In the genomic region with DNA sequence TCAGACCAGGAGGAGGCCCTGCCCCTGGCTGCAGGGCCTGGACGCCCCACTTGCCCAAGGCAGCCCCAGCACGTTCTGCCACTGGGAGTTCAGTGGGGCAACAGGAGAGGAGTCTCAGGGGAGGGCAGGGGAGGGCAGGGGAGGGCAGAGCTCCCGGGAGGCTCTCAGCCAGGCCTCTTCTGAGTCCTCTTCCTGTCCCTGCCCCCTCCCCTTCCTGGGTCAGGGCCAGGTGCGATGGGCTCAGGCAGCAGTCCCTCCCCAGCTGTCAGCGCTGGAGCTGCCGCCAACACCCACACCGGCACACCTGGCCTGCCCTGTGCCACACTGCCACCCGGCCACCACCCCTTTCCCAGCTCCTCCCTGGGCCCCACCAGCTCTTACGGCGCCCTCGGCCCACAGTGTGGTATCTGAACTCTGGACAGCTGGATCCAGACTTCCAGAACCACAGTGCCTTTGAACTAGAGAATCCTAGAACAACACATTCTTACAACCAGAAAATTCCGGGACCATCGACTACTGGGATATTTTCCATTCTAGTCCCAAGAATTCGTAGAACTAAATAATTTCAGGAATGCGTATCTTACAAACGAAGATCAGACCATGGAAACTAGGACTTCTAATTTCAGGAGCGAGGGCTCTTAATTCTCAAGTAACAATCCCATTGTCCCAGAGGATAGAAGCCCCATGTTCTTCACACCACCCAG, we compare ENCODE assay signal across 11 cellular contexts. TPM values are rescaled to one million over a fixed set of nuclear protein-coding genes. Genes with fewer than 3 reads are reported as not detected.
A peak's percentile ranks its signal among the peaks of the same experiment; 100 is the strongest.
DNase-seq lines count a peak whose midpoint lies in the region; ATAC-seq and TF ChIP-seq lines count a peak whose summit lies in the region.
"Had no signal": no experiment of that assay in that cellular context is flagged by ENCODE, and none has a peak within 500 bp of the region (broad histone marks: within the 10 kb centered on the region; RNA-seq: fewer than 3 reads in every experiment).

No MANE protein-coding gene starts in this region.

- H3K27ac ChIP-seq in foreskin keratinocyte (no peak overlapping the region), psoas muscle (peak overlapping the region; percentile 28)

- peaks cover 15% of the 10 kb centered on the region for H3K4me1 ChIP-seq in foreskin keratinocyte
- H3K4me1 ChIP-seq in psoas muscle, result peaks cover 29% of the 10 kb centered on the region

- H3K9me3 ChIP-seq in psoas muscle, result no peaks in the 10 kb centered on the region

- H3K27me3 ChIP-seq in foreskin keratinocyte (no peaks in the 10 kb centered on the region), psoas muscle (ENCODE audit: insufficient read depth in 3 of 3, low read length in 2 of 3) (no peaks in the 10 kb centered on the region)

- no peaks in the 10 kb centered on the region for H3K36me3 ChIP-seq in psoas muscle (ENCODE audit: insufficient read depth in 1 of 2, low read depth in 1 of 2)

- WGBS in psoas muscle, 3 donors, result 26 to 48% (median 30%) methylated on average over 14 to 17 of the region's 17 CpGs

- intact Hi-C loops in psoas muscle (cut with DNase I), result no loop called here

- DNase-seq in EL (peak; percentile 22), NCI-H345 treated with DMSO at 0.1 percent for 48 hours (lab: John Stamatoyannopoulos, UW; ENCODE audit: unreplicated experiment) (peak; percentile 16), foreskin keratinocyte (no peak), psoas muscle (no peak), amygdala (lab: John Stamatoyannopoulos, UW) (no peak), KBM-7 (no peak)
- DNase-seq in activated naive CD4-positive, alpha-beta T cell treated with Interleukin-2 at 50 U/mL for 16 hours, result no peak
- DNase-seq: activated CD4-positive, alpha-beta T cell treated with anti-CD3 and anti-CD28 coated beads, Interleukin-2, amount 10 ng/mL, durations not matched to agents 7 days and 5 days; natural killer cell; NCI-H187 had no signal

- in situ Hi-C loops in KBM-7 (cut with MboI; ENCODE audit: low pct_unique_long_range_greater_than_20kb, low sequenced_read_pairs), result no loop called here

- ATAC-seq in foreskin keratinocyte (peak; percentile 9), psoas muscle (peak; percentile 33 to 62 (median 42)), GM21619 (IDR thresholded peaks at IDR 0.05; ENCODE audit: unreplicated experiment) (no peak)
- ATAC-seq: natural killer cell had no signal

- TF ChIP-seq CTCF in foreskin keratinocyte (conservative IDR thresholded peaks at IDR 0.05), result no peak
- TF ChIP-seq CTCF in psoas muscle (IDR thresholded peaks at IDR 0.05), result no peak

- H3K4me3 ChIP-seq in psoas muscle, result no peak overlapping the region

RNA-seq across cellular contexts. Expression of a gene that starts 21.8 kb away (rescaled TPM):
- total RNA-seq in foreskin keratinocyte (1,748 and 1,956 TPM in 2 replicates), psoas muscle (100 to 1,000 TPM; 266 to 539 (median 329) TPM)
- polyA plus RNA-seq in foreskin keratinocyte (2,461 and 2,465 TPM in 2 replicates), psoas muscle (1,000 to 10,000 TPM in 1 of 3 donors, 100 to 1,000 TPM in 2; 470 to 1,471 (median 727) TPM)

RNA-seq across cellular contexts. Expression of a gene that starts 52.1 kb away (rescaled TPM):
- total RNA-seq in foreskin keratinocyte (1.1 and 2.1 TPM in 2 replicates), psoas muscle (10 to 100 TPM; 15.3 to 20.4 (median 16.0) TPM)
- polyA plus RNA-seq in foreskin keratinocyte (3.6 and 5.4 TPM in 2 replicates), psoas muscle (10 to 100 TPM; 28.5 to 39.9 (median 37.1) TPM)

RNA-seq across cellular contexts. Expression of a gene that starts 52.9 kb away (rescaled TPM):
- 10.9 and 12.8 TPM in 2 replicates for total RNA-seq in foreskin keratinocyte
- 9.8 and 12.0 TPM in 2 replicates for polyA plus RNA-seq in foreskin keratinocyte
- total RNA-seq in psoas muscle, result 10 to 100 TPM in 3 of 4 donors, 1 to 10 TPM in 1; 7.5 to 16.4 (median 14.0) TPM
- polyA plus RNA-seq in psoas muscle, result 10 to 100 TPM in 1 of 3 donors, 1 to 10 TPM in 2; 5.2 to 10.1 (median 5.8) TPM

Comparison
In these comparisons a context has a peak if more than half of its experiments do, and no peak if none do; other contexts are left out.
1. DNase-seq: peak in EL (single experiment) and NCI-H345 treated with DMSO at 0.1 percent for 48 hours (single experiment); none in foreskin keratinocyte (0 of 2), psoas muscle (0 of 2), amygdala (0 of 56), KBM-7 (single experiment) and activated naive CD4-positive, alpha-beta T cell treated with Interleukin-2 at 50 U/mL for 16 hours (single experiment).